In the genomic region with DNA sequence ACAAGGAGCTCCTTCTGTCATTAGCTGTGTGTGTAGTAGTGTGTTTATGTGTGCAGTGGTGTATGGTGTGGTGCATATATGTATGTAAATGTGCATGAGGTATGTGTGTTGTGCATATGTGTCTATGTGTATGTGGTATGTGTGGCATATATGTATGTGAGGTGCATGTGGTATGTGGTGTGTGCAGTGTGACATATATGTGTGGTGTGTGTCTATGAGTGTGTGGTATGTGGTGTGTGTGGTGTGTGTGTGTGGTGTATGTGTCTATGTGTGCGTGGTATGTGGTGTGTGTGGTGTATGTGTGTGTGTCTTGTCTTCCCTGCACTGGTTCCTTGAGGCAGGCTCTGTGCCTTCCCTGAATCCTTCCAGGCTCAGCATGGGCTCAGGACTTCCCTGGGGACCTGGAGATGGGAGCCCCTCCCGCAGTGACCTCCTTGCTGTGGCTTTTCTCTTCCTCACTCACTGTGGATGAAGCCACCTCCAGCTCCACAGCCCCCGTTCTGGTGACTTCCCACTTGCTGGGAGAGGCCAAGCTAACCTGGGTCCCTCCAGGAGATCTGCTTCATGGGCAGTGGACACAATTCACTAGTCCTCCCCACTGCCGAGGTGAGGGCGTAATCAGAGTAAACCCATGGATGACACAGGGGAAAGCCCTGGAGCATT, we compare ENCODE assay signal across 19 cellular contexts.
DNase-seq lines count a peak whose midpoint lies in the region; ATAC-seq, FAIRE-seq and TF ChIP-seq lines count a peak whose summit lies in the region.
"Had no signal": no experiment of that assay in that cellular context is flagged by ENCODE, and none has a peak within 500 bp of the region (broad histone marks: within the 10 kb centered on the region; RNA-seq: fewer than 3 reads in every experiment).

No MANE protein-coding gene starts in this region.

- FAIRE-seq in K562 (lab: Jason Lieb, UNC): peak; percentile 54

- no peaks in the 10 kb centered on the region for H3K36me3 ChIP-seq in CD4-positive, CD25-positive, alpha-beta regulatory T cell (ENCODE audit: control insufficient read depth, insufficient read depth, low read length)
- peaks cover 7% of the 10 kb centered on the region; the same call in 2 of the 3 replicates for H3K36me3 ChIP-seq in K562 (ENCODE audit: control insufficient read depth, insufficient read depth, low read length)
- peaks cover 0 to 26% (median 0%) of the 10 kb centered on the region in 3 donors for H3K36me3 ChIP-seq in tibial nerve

- H3K27me3 ChIP-seq in CD4-positive, CD25-positive, alpha-beta regulatory T cell (ENCODE audit: control insufficient read depth, insufficient read depth, low read length): no peaks in the 10 kb centered on the region
- H3K27me3 ChIP-seq in K562 (ENCODE audit: control insufficient read depth in 2 of 2, insufficient read depth in 2 of 2, low read length in 2 of 2): no peaks in the 10 kb centered on the region
- no peaks in the 10 kb centered on the region for H3K27me3 ChIP-seq in tibial nerve

- no peak for TF ChIP-seq RAD21 in K562 (CRISPR knock-in tag; conservative IDR thresholded peaks at IDR 0.05 in 1 of 2, IDR thresholded peaks at IDR 0.05 in 1 of 2)

- H3K27me3 Mint-ChIP-seq in CD4-positive, CD25-positive, alpha-beta regulatory T cell: peaks cover 12% of the 10 kb centered on the region

- no peak overlapping the region for H3K4me3 ChIP-seq in CD4-positive, CD25-positive, alpha-beta regulatory T cell (ENCODE audit: low read depth, low read length)
- H3K4me3 ChIP-seq in K562 (no peak overlapping the region), tibial nerve (no peak overlapping the region)
- H3K4me3 ChIP-seq: GM23248, SK-N-MC had no signal

- peak overlapping the region in 2 of 3 donors; percentile 24 to 33 for H3K27ac Mint-ChIP-seq in CD4-positive, CD25-positive, alpha-beta regulatory T cell
- H3K27ac Mint-ChIP-seq: CD14-positive monocyte had no signal

- TF ChIP-seq POLR2A in K562 (conservative IDR thresholded peaks at IDR 0.05): no peak
- TF ChIP-seq POLR2A in tibial nerve (IDR thresholded peaks at IDR 0.05): no peak

- POLR2A ChIA-PET in K562 (lab: Yijun Ruan, JAX): interaction anchor here (0.7 to 1.5 kb wide), 2 partner anchors 12 to 201 kb away, joined by 3 to 4 read pairs; no protein-coding TSS in a partner anchor

- no peak overlapping the region for H3K4me3 Mint-ChIP-seq in CD4-positive, CD25-positive, alpha-beta regulatory T cell
- H3K4me3 Mint-ChIP-seq: CD14-positive monocyte had no signal

- intact Hi-C loops in K562 (cut with micrococcal nuclease): no loop called here
- intact Hi-C loops in posterior vena cava (cut with DNase I): no loop called here

- in situ Hi-C loops in K562 (cut with MboI): no loop called here

- no peak for ATAC-seq in CD4-positive, CD25-positive, alpha-beta regulatory T cell (ENCODE audit: low read depth in 2 of 2)
- ATAC-seq in K562 (no peak), GM18498 (IDR thresholded peaks at IDR 0.05; ENCODE audit: unreplicated experiment) (no peak)

- H4K20me1 ChIP-seq in K562 (replicated peaks; ENCODE audit: control insufficient read depth, insufficient read depth, low read length): no peaks in the 10 kb centered on the region

- DNase-seq in NCI-H146 (lab: John Stamatoyannopoulos, UW) (peak; percentile 9), NCI-H146 treated with DMSO at 0.1 percent for 48 hours (lab: John Stamatoyannopoulos, UW; ENCODE audit: unreplicated experiment) (no peak), K562 (ENCODE audit: extremely low read depth in 1 of 4, low spot score in 3 of 4) (no peak), posterior vena cava (ENCODE audit: low spot score) (peak; percentile 52), amniotic stem cell (lab: John Stamatoyannopoulos, UW) (no peak), tibial nerve (ENCODE audit: low spot score in 2 of 2) (no peak)
- DNase-seq in CD4-positive, CD25-positive, alpha-beta regulatory T cell: no peak
- DNase-seq: DMS79 treated with DMSO at 0.1 percent for 48 hours, GM23248, MV-4-11, NCI-H1930, NCI-H345, NCI-H524 treated with DMSO at 0.1 percent for 48 hours, SHP77 had no signal

- H3K27ac ChIP-seq in CD4-positive, CD25-positive, alpha-beta regulatory T cell (ENCODE audit: insufficient read depth, low read length, poor library complexity, severe bottlenecking): no peak overlapping the region
- H3K27ac ChIP-seq in K562 (ENCODE audit: extremely low read depth, low read depth, low read length) (peak overlapping the region; percentile 22; the same call in 1 of the 3 replicates), tibial nerve (no peak overlapping the region)
- H3K27ac ChIP-seq: 22Rv1, GM23248, KMS-11, SK-N-MC had no signal

- CTCF ChIA-PET in K562 (lab: Yijun Ruan, JAX; ENCODE audit: low intra/inter-chr PET ratio): no interaction called here

- H3K9me3 ChIP-seq in CD4-positive, CD25-positive, alpha-beta regulatory T cell (ENCODE audit: control insufficient read depth in 2 of 2, low read length in 2 of 2): no peaks in the 10 kb centered on the region
- H3K9me3 ChIP-seq in K562 (replicated peaks; ENCODE audit: control insufficient read depth, insufficient read depth, low read depth, low read length): no peaks in the 10 kb centered on the region; the same call in 1 of the 2 replicates
- no peaks in the 10 kb centered on the region for H3K9me3 ChIP-seq in tibial nerve

- H3K4me1 ChIP-seq in CD4-positive, CD25-positive, alpha-beta regulatory T cell (ENCODE audit: control insufficient read depth, insufficient read depth, low read length, poor library complexity, severe bottlenecking): peaks cover 3% of the 10 kb centered on the region
- peaks cover 43 to 53% of the 10 kb centered on the region in 2 experiments for H3K4me1 ChIP-seq in K562 (replicated peaks in 1 of 2; ENCODE audit: control insufficient read depth in 2 of 2, insufficient read depth in 2 of 2, low read length in 2 of 2)
- H3K4me1 ChIP-seq in tibial nerve: no peaks in the 10 kb centered on the region

- H3K79me2 ChIP-seq in K562 (ENCODE audit: control insufficient read depth, insufficient read depth, low read length): no peaks in the 10 kb centered on the region

- TF ChIP-seq EP300 in K562 (IDR thresholded peaks at IDR 0.05; ENCODE audit: low read length) (no peak), tibial nerve (IDR thresholded peaks at IDR 0.05) (no peak)

- WGBS in K562 (ENCODE audit: insufficient coverage, low coverage, missing lambda C conversion rate): 72% methylated on average over 2 of the region's 5 CpGs
- 70 to 76% methylated on average over 4 to 5 of the region's 5 CpGs for WGBS in tibial nerve, 2 donors

- H3K4me2 ChIP-seq in K562 (ENCODE audit: insufficient read depth, low read length): 0 out of 2 replicates have a peak overlapping the region, but pooled peaks have one; percentile 3
- H3K4me2 ChIP-seq: KMS-11 had no signal

- TF ChIP-seq CTCF in K562 (IDR thresholded peaks at IDR 0.05 in 2 of 3, conservative IDR thresholded peaks at IDR 0.05 in 1 of 3; ENCODE audit: insufficient read depth in 2 of 3, low read depth in 1 of 3, low read length in 3 of 3) (no peak), tibial nerve (IDR thresholded peaks at IDR 0.05) (no peak)

- BruUV-seq in K562 (replicated peaks; lab: Mats Ljungman, UMichigan): no TSS peak

- peaks cover 3% of the 10 kb centered on the region for H3K9me1 ChIP-seq in K562 (ENCODE audit: control insufficient read depth, insufficient read depth, low read length)

- H3K9ac ChIP-seq in K562 (ENCODE audit: insufficient read depth in 1 of 2, low read depth in 2 of 2, low read length in 2 of 2): no peak overlapping the region
- H3K9ac ChIP-seq: GM23248, KMS-11 had no signal

- H2AFZ ChIP-seq in K562 (ENCODE audit: low read depth, low read length): 0 out of 2 replicates have a peak overlapping the region, but pooled peaks have one; percentile 31
- H2AFZ ChIP-seq: GM23248 had no signal

- no peaks in the 10 kb centered on the region for H3K36me3 Mint-ChIP-seq in CD4-positive, CD25-positive, alpha-beta regulatory T cell
- H3K36me3 Mint-ChIP-seq: CD14-positive monocyte had no signal

- no peaks in the 10 kb centered on the region for H3K9me3 Mint-ChIP-seq in CD4-positive, CD25-positive, alpha-beta regulatory T cell
- H3K9me3 Mint-ChIP-seq: CD14-positive monocyte had no signal

- H3K4me1 Mint-ChIP-seq in CD4-positive, CD25-positive, alpha-beta regulatory T cell: peaks cover 0 to 26% (median 10%) of the 10 kb centered on the region in 4 donors
- H3K4me1 Mint-ChIP-seq: CD14-positive monocyte had no signal

TF ChIP-seq in K562, 482 proteins besides CTCF, POLR2A, EP300 and RAD21:
- TF ChIP-seq, protein P1, sequence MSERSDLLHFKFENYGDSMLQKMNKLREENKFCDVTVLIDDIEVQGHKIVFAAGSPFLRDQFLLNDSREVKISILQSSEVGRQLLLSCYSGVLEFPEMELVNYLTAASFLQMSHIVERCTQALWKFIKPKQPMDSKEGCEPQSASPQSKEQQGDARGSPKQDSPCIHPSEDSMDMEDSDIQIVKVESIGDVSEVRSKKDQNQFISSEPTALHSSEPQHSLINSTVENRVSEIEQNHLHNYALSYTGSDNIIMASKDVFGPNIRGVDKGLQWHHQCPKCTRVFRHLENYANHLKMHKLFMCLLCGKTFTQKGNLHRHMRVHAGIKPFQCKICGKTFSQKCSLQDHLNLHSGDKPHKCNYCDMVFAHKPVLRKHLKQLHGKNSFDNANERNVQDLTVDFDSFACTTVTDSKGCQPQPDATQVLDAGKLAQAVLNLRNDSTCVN (CRISPR knock-in tag; IDR thresholded peaks at IDR 0.05): 0 out of 2 replicates have a peak, but pooled peaks have one; percentile 36
- 0 out of 4 replicates have a peak, but pooled peaks of 1 of the 2 experiments have one; percentile 30 for TF ChIP-seq MLLT1 (IDR thresholded peaks at IDR 0.05)
- 0 out of 2 replicates have a peak, but pooled peaks have one; percentile 38 for TF ChIP-seq TSC22D4 (tag; IDR thresholded peaks at IDR 0.05)
- TF ChIP-seq FIP1L1 (IDR thresholded peaks at IDR 0.05; ENCODE audit: low read depth, low read length, poor library complexity, severe bottlenecking): no peak
- TF ChIP-seq HLTF (IDR thresholded peaks at IDR 0.05): 0 out of 2 replicates have a peak, but pooled peaks have one; percentile 13
- TF ChIP-seq HDAC1 (IDR thresholded peaks at IDR 0.05): 0 out of 4 replicates have a peak, but pooled peaks of 1 of the 2 experiments have one; percentile 16

Comparison
In these comparisons a context has a peak if more than half of its experiments do, and no peak if none do; other contexts are left out.
1. DNase-seq: peak in NCI-H146 (single experiment) and posterior vena cava (single experiment); none in NCI-H146 treated with DMSO at 0.1 percent for 48 hours (single experiment), CD4-positive, CD25-positive, alpha-beta regulatory T cell (0 of 3), K562 (0 of 4), amniotic stem cell (single experiment) and tibial nerve (0 of 2).